Comparison of ENCODE assay signal across 9 cellular contexts in the genomic region with DNA sequence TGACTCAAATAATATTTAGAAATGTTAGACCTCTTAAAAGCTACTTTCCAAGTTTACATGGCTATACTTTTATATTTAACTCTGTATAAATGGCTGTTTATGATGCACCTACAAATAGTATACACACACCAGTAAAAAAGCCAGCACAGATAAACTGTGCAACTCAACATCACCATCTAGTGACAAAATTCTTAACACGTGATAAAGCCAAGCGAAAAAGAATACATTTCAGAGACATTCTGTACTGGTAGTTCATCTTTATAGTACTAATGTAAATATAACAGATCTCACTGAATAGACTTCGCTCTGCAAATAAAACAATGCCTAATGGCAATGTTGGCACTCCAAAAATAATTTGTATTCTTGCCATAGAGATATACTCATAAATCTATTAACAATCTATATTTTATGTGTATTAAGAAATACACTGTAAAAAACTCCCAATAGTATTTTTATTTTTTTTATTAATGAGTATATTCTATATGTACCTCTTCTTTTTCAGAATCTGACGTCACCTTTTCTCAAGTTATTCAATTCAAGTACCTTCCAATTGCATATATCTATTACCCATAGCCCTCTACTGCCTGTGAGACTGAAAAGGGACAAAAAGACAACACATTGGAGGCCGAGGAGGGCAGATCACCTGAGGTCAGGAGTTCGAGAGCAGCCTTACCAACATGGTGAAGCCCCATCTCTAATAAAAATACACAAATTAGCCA.
DNase-seq lines count a peak whose midpoint lies in the region; ATAC-seq and TF ChIP-seq lines count a peak whose summit lies in the region.
"Had no signal": no experiment of that assay in that cellular context is flagged by ENCODE, and none has a peak within 500 bp of the region (broad histone marks: within the 10 kb centered on the region; RNA-seq: fewer than 3 reads in every experiment).

No MANE protein-coding gene starts in this region.

- ATAC-seq in HG02623 (IDR thresholded peaks at IDR 0.05; ENCODE audit: unreplicated experiment) = peak; percentile 66
- no peak for ATAC-seq in GM21717 (IDR thresholded peaks at IDR 0.05; ENCODE audit: unreplicated experiment)

- DNase-seq in NCI-H1105 treated with DMSO at 0.1 percent for 48 hours (lab: John Stamatoyannopoulos, UW) (peak; percentile 40), NCI-H1105 (lab: John Stamatoyannopoulos, UW) (no peak), NCI-H526 treated with DMSO at 0.1 percent for 48 hours (lab: John Stamatoyannopoulos, UW) (peak; percentile 30), epithelial cell of esophagus (ENCODE audit: low read depth) (peak; percentile 55), renal cortical epithelial cell (ENCODE audit: low read depth) (peak; percentile 40)
- DNase-seq in activated naive CD4-positive, alpha-beta T cell treated with Interleukin-2 at 50 U/mL for 16 hours = no peak

- H3K4me3 ChIP-seq in epithelial cell of esophagus (ENCODE audit: low read length) = no peak overlapping the region
- H3K4me3 ChIP-seq: BLaER1 had no signal

- TF ChIP-seq CTCF in epithelial cell of esophagus (IDR thresholded peaks at IDR 0.05; ENCODE audit: insufficient read depth, low read depth, low read length, missing control alignments) = peak; percentile 49

Comparison
In these comparisons a context has a peak if more than half of its experiments do, and no peak if none do; other contexts are left out.
1. DNase-seq: peak in NCI-H1105 treated with DMSO at 0.1 percent for 48 hours (single experiment), NCI-H526 treated with DMSO at 0.1 percent for 48 hours (single experiment), epithelial cell of esophagus (single experiment) and renal cortical epithelial cell (single experiment); none in NCI-H1105 (single experiment) and activated naive CD4-positive, alpha-beta T cell treated with Interleukin-2 at 50 U/mL for 16 hours (single experiment).